ENCODE assay signal across 8 cellular contexts in genomic region chr17:27630607-27631408, GRCh38. TPM values are rescaled to one million over a fixed set of nuclear protein-coding genes. Genes with fewer than 3 reads are reported as not detected.
A peak's percentile ranks its signal among the peaks of the same experiment; 100 is the strongest.
DNase-seq lines count a peak whose midpoint lies in the region; ATAC-seq and TF ChIP-seq lines count a peak whose summit lies in the region.

Gene LGALS9 (plus strand): TSS chr17:27631188. CDS start chr17:27631266, 78 bp downstream.

- intact Hi-C loops in activated CD4-positive, alpha-beta T cell treated with anti-CD3 and anti-CD28 coated beads for 36 hours (cut with DNase I, micrococcal nuclease), result no loop called here

- no peaks in the 10 kb centered on the region for H3K79me2 ChIP-seq in neural progenitor cell (ENCODE audit: low read depth)

- no peak within 1 kb of the TSS for H3K4me2 ChIP-seq in neural progenitor cell

- POLR2A ChIA-PET in activated CD4-positive, alpha-beta T cell treated with anti-CD3 and anti-CD28 coated beads for 36 hours (lab: Charles Lee), result no interaction called here

- peak within 1 kb of the TSS; percentile 64 for H3K4me3 Mint-ChIP-seq in activated CD4-positive, alpha-beta T cell treated with anti-CD3 and anti-CD28 coated beads for 36 hours
- peak within 1 kb of the TSS; percentile 84 to 91 for H3K4me3 Mint-ChIP-seq in effector memory CD8-positive, alpha-beta T cell
- H3K4me3 Mint-ChIP-seq in neural progenitor cell, result peak within 1 kb of the TSS; percentile 58

- peak within 1 kb of the TSS; percentile 85 for H3K27ac Mint-ChIP-seq in activated CD4-positive, alpha-beta T cell treated with anti-CD3 and anti-CD28 coated beads for 36 hours
- H3K27ac Mint-ChIP-seq in effector memory CD8-positive, alpha-beta T cell, result peak within 1 kb of the TSS; percentile 93 to 96
- no peak within 1 kb of the TSS for H3K27ac Mint-ChIP-seq in neural progenitor cell

- H3K36me3 ChIP-seq in neural progenitor cell, result no peaks in the 10 kb centered on the region

- no peak within 1 kb of the TSS for H3K4me3 ChIP-seq in neural progenitor cell

- H3K4me1 ChIP-seq in neural progenitor cell, result no peaks in the 10 kb centered on the region

- H3K27ac ChIP-seq in neural progenitor cell, result no peak within 1 kb of the TSS

- peaks cover 2% of the 10 kb centered on the region for H3K36me3 Mint-ChIP-seq in activated CD4-positive, alpha-beta T cell treated with anti-CD3 and anti-CD28 coated beads for 36 hours (ENCODE audit: low read depth)
- peaks cover 6% of the 10 kb centered on the region for H3K36me3 Mint-ChIP-seq in effector memory CD8-positive, alpha-beta T cell (ENCODE audit: insufficient read depth)
- peaks cover 2% of the 10 kb centered on the region for H3K36me3 Mint-ChIP-seq in neural progenitor cell

- H3K4me1 Mint-ChIP-seq in activated CD4-positive, alpha-beta T cell treated with anti-CD3 and anti-CD28 coated beads for 36 hours, result peaks cover 32% of the 10 kb centered on the region
- H3K4me1 Mint-ChIP-seq in effector memory CD8-positive, alpha-beta T cell (ENCODE audit: low read depth in 2 of 2), result peaks cover 25 to 27% of the 10 kb centered on the region in 2 donors
- H3K4me1 Mint-ChIP-seq in neural progenitor cell, result peaks cover 10% of the 10 kb centered on the region

- H3K27me3 ChIP-seq in neural progenitor cell, result no peaks in the 10 kb centered on the region

- no peaks in the 10 kb centered on the region for H3K27me3 Mint-ChIP-seq in activated CD4-positive, alpha-beta T cell treated with anti-CD3 and anti-CD28 coated beads for 36 hours
- H3K27me3 Mint-ChIP-seq in effector memory CD8-positive, alpha-beta T cell, result no peaks in the 10 kb centered on the region
- H3K27me3 Mint-ChIP-seq in neural progenitor cell (ENCODE audit: insufficient read depth, low read depth), result peaks cover 4% of the 10 kb centered on the region

- no peak within 1 kb of the TSS for H2AFZ ChIP-seq in neural progenitor cell (replicated peaks)

- peak; percentile 37 for DNase-seq in activated CD4-positive, alpha-beta T cell treated with anti-CD3 and anti-CD28 coated beads for 36 hours
- DNase-seq in activated CD4-positive, alpha-beta T cell treated with anti-CD3 and anti-CD28 coated beads for 48 hours, result no peak
- DNase-seq in T-helper 9 cell, result peak; percentile 9
- peak; percentile 15 to 29 (median 15) for DNase-seq in effector memory CD8-positive, alpha-beta T cell
- no peak for DNase-seq in neural progenitor cell (ENCODE audit: low spot score)
- DNase-seq in 8988T, result no peak
- DNase-seq in AG08396 (ENCODE audit: low spot score), result no peak

- CTCF ChIA-PET in activated CD4-positive, alpha-beta T cell treated with anti-CD3 and anti-CD28 coated beads for 36 hours (lab: Charles Lee), result no interaction called here

- no peak for TF ChIP-seq CTCF in neural progenitor cell (IDR thresholded peaks at IDR 0.05)

- H3K9ac ChIP-seq in neural progenitor cell, result no peak within 1 kb of the TSS

- no peaks in the 10 kb centered on the region for H3K9me3 ChIP-seq in neural progenitor cell (ENCODE audit: low read depth)

- no peaks in the 10 kb centered on the region for H4K20me1 ChIP-seq in neural progenitor cell (ENCODE audit: low read depth)

- H3K9me3 Mint-ChIP-seq in activated CD4-positive, alpha-beta T cell treated with anti-CD3 and anti-CD28 coated beads for 36 hours (ENCODE audit: low read depth), result no peaks in the 10 kb centered on the region
- no peaks in the 10 kb centered on the region for H3K9me3 Mint-ChIP-seq in effector memory CD8-positive, alpha-beta T cell
- no peaks in the 10 kb centered on the region for H3K9me3 Mint-ChIP-seq in neural progenitor cell

- ATAC-seq in activated CD4-positive, alpha-beta T cell treated with anti-CD3 and anti-CD28 coated beads for 36 hours, result peak; percentile 71
- ATAC-seq in HG03108 (IDR thresholded peaks at IDR 0.05; ENCODE audit: unreplicated experiment), result peak; percentile 52
- peak; percentile 87 for ATAC-seq in effector memory CD8-positive, alpha-beta T cell (replicated peaks)

- H3F3A ChIP-seq in neural progenitor cell (ENCODE audit: low read depth), result no peaks in the 10 kb centered on the region

RNA-seq across cellular contexts. Expression of gene LGALS9, which starts in this region (rescaled TPM):
- 10 to 100 TPM; 33.7 to 33.8 TPM for total RNA-seq in activated CD4-positive, alpha-beta T cell treated with anti-CD3 and anti-CD28 coated beads for 36 hours
- 0.37 and 0.54 TPM in 2 replicates for total RNA-seq in neural progenitor cell (ENCODE audit: low replicate concordance)

Comparison
In these comparisons a context has a peak if more than half of its experiments do, and no peak if none do; other contexts are left out.
1. RNA of gene LGALS9 (total RNA-seq): 33.7 to 33.8 TPM in activated CD4-positive, alpha-beta T cell treated with anti-CD3 and anti-CD28 coated beads for 36 hours; 0.37 to 0.54 TPM in neural progenitor cell; every median in the first group is over 10 times any median in the second.
2. DNase-seq: peak in activated CD4-positive, alpha-beta T cell treated with anti-CD3 and anti-CD28 coated beads for 36 hours (single experiment), T-helper 9 cell (single experiment) and effector memory CD8-positive, alpha-beta T cell (3 of 3); none in activated CD4-positive, alpha-beta T cell treated with anti-CD3 and anti-CD28 coated beads for 48 hours (single experiment), neural progenitor cell (single experiment), 8988T (single experiment) and AG08396 (single experiment).
3. Peak in every context shown above with its lines, with median percentiles within 50 percentile points of each other: ATAC-seq and H3K4me3 Mint-ChIP-seq.